22 cellular contexts compared by ENCODE assay signal in genomic region chr4:84298023-84298718, GRCh38.
DNase-seq lines count a peak whose midpoint lies in the region; ATAC-seq, FAIRE-seq and TF ChIP-seq lines count a peak whose summit lies in the region.
"Had no signal": no experiment of that assay in that cellular context is flagged by ENCODE, and none has a peak within 500 bp of the region (broad histone marks: within the 10 kb centered on the region; RNA-seq: fewer than 3 reads in every experiment).

No MANE protein-coding gene starts in this region.

- H3K4me1 Mint-ChIP-seq in GM23338 (peaks cover 13% of the 10 kb centered on the region), neural crest cell (peaks cover 16% of the 10 kb centered on the region)
- H3K4me1 Mint-ChIP-seq: CD4-positive, alpha-beta memory T cell had no signal

- POLR2A ChIA-PET in A549 (lab: Yijun Ruan, JAX) = no interaction called here

- no peak for TF ChIP-seq RAD21 in A549 (conservative IDR thresholded peaks at IDR 0.05 in 1 of 2, IDR thresholded peaks at IDR 0.05 in 1 of 2)

- H3K27ac Mint-ChIP-seq in GM23338 (no peak overlapping the region), neural crest cell (ENCODE audit: unreplicated experiment) (peak overlapping the region; percentile 96)
- H3K27ac Mint-ChIP-seq: CD4-positive, alpha-beta memory T cell had no signal

- H3K4me3 Mint-ChIP-seq in GM23338 = peak overlapping the region; percentile 55; the same call in 1 of the 3 replicates
- peak overlapping the region; percentile 88 for H3K4me3 Mint-ChIP-seq in neural crest cell
- H3K4me3 Mint-ChIP-seq: CD4-positive, alpha-beta memory T cell had no signal

- H3K4me2 ChIP-seq in A549 = peak overlapping the region; percentile 76
- peak overlapping the region; percentile 53 for H3K4me2 ChIP-seq in GM23338
- H3K4me2 ChIP-seq in osteoblast (ENCODE audit: insufficient read depth, low read length) = no peak overlapping the region
- H3K4me2 ChIP-seq: BLaER1, SK-N-SH had no signal

- H3K9me3 Mint-ChIP-seq in GM23338 (peaks cover 15% of the 10 kb centered on the region; the same call in 2 of the 3 replicates), neural crest cell (peaks cover 4% of the 10 kb centered on the region)

- no peak for ATAC-seq in A549
- no peak for ATAC-seq in GM23338
- ATAC-seq: PC-3 had no signal

- no peaks in the 10 kb centered on the region for H3F3A ChIP-seq in GM23338 (replicated peaks; ENCODE audit: low read depth)

- WGBS in A549 (ENCODE audit: missing lambda C conversion rate) = 48% methylated on average over 2 of the region's 2 CpGs

- H3K9me2 ChIP-seq in GM23338 (ENCODE audit: insufficient read depth) = no peaks in the 10 kb centered on the region
- H3K9me2 ChIP-seq: SK-N-SH had no signal

- TF ChIP-seq POLR2A in A549 (IDR thresholded peaks at IDR 0.05; ENCODE audit: low read length) = no peak

- H4K20me1 ChIP-seq in GM23338 (replicated peaks; ENCODE audit: insufficient read depth) (no peaks in the 10 kb centered on the region), osteoblast (ENCODE audit: insufficient read depth, low read length) (no peaks in the 10 kb centered on the region)
- H4K20me1 ChIP-seq: BLaER1 had no signal

- H3K4me3 ChIP-seq in A549 = peak overlapping the region; percentile 43
- H3K4me3 ChIP-seq in GM23338 = peak overlapping the region; percentile 47
- H3K4me3 ChIP-seq in SJCRH30 = peak overlapping the region; percentile 61
- no peak overlapping the region for H3K4me3 ChIP-seq in osteoblast (ENCODE audit: insufficient read depth, low read length)
- H3K4me3 ChIP-seq: BLaER1 had no signal

- TF ChIP-seq EP300 in A549 (IDR thresholded peaks at IDR 0.05) = no peak

- TF ChIP-seq CTCF in A549 (IDR thresholded peaks at IDR 0.05) (no peak), GM23338 (conservative IDR thresholded peaks at IDR 0.05; ENCODE audit: low read depth in 2 of 2) (no peak), neural crest cell (conservative IDR thresholded peaks at IDR 0.05) (no peak), osteoblast (IDR thresholded peaks at IDR 0.05; ENCODE audit: extremely low read depth, low read depth, low read length) (no peak)

- no peaks in the 10 kb centered on the region for H3K4me1 ChIP-seq in A549
- peaks cover 11% of the 10 kb centered on the region for H3K4me1 ChIP-seq in GM23338 (ENCODE audit: insufficient read depth)
- no peaks in the 10 kb centered on the region for H3K4me1 ChIP-seq in SJCRH30
- no peaks in the 10 kb centered on the region for H3K4me1 ChIP-seq in osteoblast (ENCODE audit: insufficient read depth, low read length)
- H3K4me1 ChIP-seq: BLaER1 had no signal

- no peaks in the 10 kb centered on the region for H3K9me3 ChIP-seq in A549
- H3K9me3 ChIP-seq in SJCRH30 (replicated peaks) = no peaks in the 10 kb centered on the region; the same call in 1 of the 2 replicates
- H3K9me3 ChIP-seq in osteoblast (ENCODE audit: low read depth, low read length) = no peaks in the 10 kb centered on the region
- H3K9me3 ChIP-seq: BLaER1, SK-N-SH had no signal

- H3K27me3 ChIP-seq in GM23338 (ENCODE audit: insufficient read depth) (no peaks in the 10 kb centered on the region), SJCRH30 (no peaks in the 10 kb centered on the region), osteoblast (ENCODE audit: insufficient read depth, low read length) (no peaks in the 10 kb centered on the region)
- H3K27me3 ChIP-seq: BLaER1 had no signal

- H3K36me3 Mint-ChIP-seq in GM23338 (ENCODE audit: low read depth) (peaks cover 8% of the 10 kb centered on the region; the same call in 2 of the 3 replicates), neural crest cell (ENCODE audit: low read depth) (peaks cover 9% of the 10 kb centered on the region)
- H3K36me3 Mint-ChIP-seq: CD4-positive, alpha-beta memory T cell had no signal

- H3K27ac ChIP-seq in A549 (peak overlapping the region; percentile 67 to 74), GM23338 (ENCODE audit: low read depth) (no peak overlapping the region), SJCRH30 (peak overlapping the region; percentile 60), osteoblast (ENCODE audit: low read depth, low read length) (no peak overlapping the region)
- H3K27ac ChIP-seq: BLaER1 had no signal

- H3K36me3 ChIP-seq in GM23338 (ENCODE audit: insufficient read depth) = no peaks in the 10 kb centered on the region
- no peaks in the 10 kb centered on the region for H3K36me3 ChIP-seq in SJCRH30
- H3K36me3 ChIP-seq in osteoblast (ENCODE audit: insufficient read depth, low read length) = no peaks in the 10 kb centered on the region
- H3K36me3 ChIP-seq: BLaER1 had no signal

- CTCF ChIA-PET in A549 (lab: Yijun Ruan, JAX) = no interaction called here

- H2AFZ ChIP-seq in GM23338 = peak overlapping the region; percentile 3; the same call in 1 of the 2 replicates
- H2AFZ ChIP-seq in osteoblast (ENCODE audit: low read length) = no peak overlapping the region

- FAIRE-seq in A549 (lab: Jason Lieb, UNC) = no peak
- FAIRE-seq: GM18507, H1 had no signal

- DNase-seq in A549 (ENCODE audit: low read depth in 1 of 2, low spot score in 1 of 2) (no peak), GM23338 (ENCODE audit: low spot score) (no peak), SJCRH30 (no peak), neural crest cell (ENCODE audit: low read depth, low spot score) (no peak), CD1c-positive myeloid dendritic cell (ENCODE audit: extremely low spot score) (no peak), NCI-H1092 treated with DMSO at 0.1 percent for 48 hours (lab: John Stamatoyannopoulos, UW) (no peak), osteoblast (ENCODE audit: insufficient read length, low spot score, missing footprints) (no peak)
- DNase-seq: ACHN; CD4-positive, alpha-beta memory T cell; GDM1; MM.1S; NCI-H1048; NCI-H146; NCI-H2029; NCI-H226; NCI-H524 treated with DMSO at 0.1 percent for 48 hours; PC-3; Right ventricle myocardium superior; SK-N-SH had no signal

- no peaks in the 10 kb centered on the region for H3K79me2 ChIP-seq in GM23338 (replicated peaks; ENCODE audit: insufficient read depth)
- H3K79me2 ChIP-seq in osteoblast (ENCODE audit: insufficient read depth, low read length) = no peaks in the 10 kb centered on the region

- H3K27me3 Mint-ChIP-seq in GM23338 (ENCODE audit: insufficient read depth, low read depth, poor library complexity) (peaks cover 2% of the 10 kb centered on the region), neural crest cell (ENCODE audit: low read depth) (no peaks in the 10 kb centered on the region)
- H3K27me3 Mint-ChIP-seq: CD4-positive, alpha-beta memory T cell had no signal

TF ChIP-seq in A549, 52 proteins besides CTCF, POLR2A, EP300 and RAD21 (continues in another document):
- TF ChIP-seq PBX3 (IDR thresholded peaks at IDR 0.05) = no peak
- no peak for TF ChIP-seq SREBF2 (IDR thresholded peaks at IDR 0.05)
- TF ChIP-seq FOXS1 (CRISPR knock-in tag; IDR thresholded peaks at IDR 0.05) = no peak
- no peak for TF ChIP-seq RFX5 (IDR thresholded peaks at IDR 0.05)
- no peak for TF ChIP-seq CHD4 (IDR thresholded peaks at IDR 0.05; ENCODE audit: borderline replicate concordance)
- no peak for TF ChIP-seq GATA3 (IDR thresholded peaks at IDR 0.05; ENCODE audit: borderline replicate concordance)
- TF ChIP-seq ELK1 (IDR thresholded peaks at IDR 0.05; ENCODE audit: low read depth, low read length) = no peak
- TF ChIP-seq ESRRA (IDR thresholded peaks at IDR 0.05; ENCODE audit: borderline replicate concordance, low read length) = no peak

TF ChIP-seq in GM23338, 12 proteins besides CTCF, POLR2A, EP300 and RAD21:
- TF ChIP-seq CREB1 (CRISPR knock-in tag; IDR thresholded peaks at IDR 0.05; ENCODE audit: low read depth) = no peak
- no peak for TF ChIP-seq POLR2AphosphoS5 (IDR thresholded peaks at IDR 0.05; ENCODE audit: low read depth)
- TF ChIP-seq STAT1 (IDR thresholded peaks at IDR 0.05; ENCODE audit: unreplicated experiment) = no peak

Comparison
In these comparisons a context has a peak if more than half of its experiments do, and no peak if none do; other contexts are left out.
1. H3K27ac ChIP-seq: peak in A549 (2 of 2) and SJCRH30 (single experiment); none in GM23338 (single experiment) and osteoblast (single experiment).